In the genomic region with DNA sequence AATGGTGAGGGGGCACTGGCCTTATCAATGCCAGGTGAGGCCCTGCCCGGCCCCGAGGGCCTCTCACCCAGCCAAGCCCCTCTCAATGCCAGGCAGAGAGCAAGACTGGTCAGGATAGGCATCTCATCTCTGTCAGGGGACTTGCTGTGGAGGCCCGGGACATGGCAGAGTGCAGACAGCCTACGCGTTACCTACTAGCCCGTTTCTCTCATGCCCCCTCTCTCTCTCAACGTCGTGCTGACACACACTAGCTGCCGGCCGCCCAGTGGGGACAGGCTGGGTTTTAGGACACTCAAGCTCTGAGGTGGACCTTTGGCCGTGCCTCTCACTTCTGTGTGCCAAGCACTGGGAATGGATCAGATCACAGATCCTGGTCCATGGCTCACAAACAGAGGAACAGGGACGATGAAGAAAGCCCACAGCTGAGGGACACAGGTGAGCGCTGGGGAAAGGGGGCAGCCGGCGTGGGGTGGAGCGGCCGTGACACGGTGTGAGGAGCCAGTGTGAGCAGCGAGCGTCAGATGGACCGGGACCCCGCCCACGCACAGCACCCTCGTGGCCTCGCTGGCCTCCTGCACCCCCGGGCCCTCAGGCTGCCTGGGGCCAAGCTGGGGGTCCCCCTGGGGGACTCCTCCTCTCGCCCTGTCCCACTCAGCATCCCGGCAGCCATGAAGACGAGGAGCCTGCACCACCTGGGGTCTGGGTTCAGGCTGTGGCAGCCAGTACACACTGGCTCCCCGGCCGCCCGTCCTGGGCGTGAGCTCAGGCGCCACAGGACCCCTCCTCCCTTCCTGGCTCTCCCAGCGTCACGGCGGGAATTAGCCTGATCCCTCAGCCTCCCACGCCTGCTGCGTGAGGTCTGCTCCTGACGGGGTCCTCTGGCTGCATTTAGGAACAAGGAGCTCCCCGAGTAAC, we compare ENCODE assay signal across 15 cellular contexts.
DNase-seq lines count a peak whose midpoint lies in the region; ATAC-seq and TF ChIP-seq lines count a peak whose summit lies in the region.
"Had no signal": no experiment of that assay in that cellular context is flagged by ENCODE, and none has a peak within 500 bp of the region (broad histone marks: within the 10 kb centered on the region; RNA-seq: fewer than 3 reads in every experiment).

No MANE protein-coding gene starts in this region.

- H3K9me3 Mint-ChIP-seq in activated CD8-positive, alpha-beta T cell treated with anti-CD3 and anti-CD28 coated beads, Interleukin-2, amount 10 ng/mL, durations not matched to agents 7 days and 5 days (ENCODE audit: insufficient read depth), result no peaks in the 10 kb centered on the region
- no peaks in the 10 kb centered on the region for H3K9me3 Mint-ChIP-seq in activated CD8-positive, alpha-beta T cell treated with anti-CD3 and anti-CD28 coated beads for 36 hours
- peaks cover 0 to 4% (median 0%) of the 10 kb centered on the region in 11 donors for H3K9me3 Mint-ChIP-seq in naive thymus-derived CD4-positive, alpha-beta T cell

- no peak for DNase-seq in activated CD8-positive, alpha-beta T cell treated with anti-CD3 and anti-CD28 coated beads, Interleukin-2, amount 10 ng/mL, durations not matched to agents 7 days and 5 days
- DNase-seq in activated CD8-positive, alpha-beta T cell treated with anti-CD3 and anti-CD28 coated beads for 36 hours, result no peak
- DNase-seq in WERI-Rb-1 (peak; percentile 51), mammary epithelial cell (no peak), NCI-H2171 (lab: John Stamatoyannopoulos, UW) (no peak)
- no peak for DNase-seq in naive thymus-derived CD4-positive, alpha-beta T cell
- DNase-seq: DMS79, H7, NCI-H1092 treated with DMSO at 0.1 percent for 48 hours, NCI-H1694 had no signal

- CTCF ChIA-PET in activated CD8-positive, alpha-beta T cell treated with anti-CD3 and anti-CD28 coated beads, Interleukin-2, amount 10 ng/mL, durations not matched to agents 7 days and 5 days (lab: Charles Lee), result no interaction called here
- CTCF ChIA-PET in activated CD8-positive, alpha-beta T cell treated with anti-CD3 and anti-CD28 coated beads for 36 hours (lab: Charles Lee), result no interaction called here
- CTCF ChIA-PET in naive thymus-derived CD4-positive, alpha-beta T cell (lab: Charles Lee), result no interaction called here
- CTCF ChIA-PET in mammary epithelial cell (lab: Charles Lee; ENCODE audit: low non-redundant PET), result no interaction called here

- H3K27ac Mint-ChIP-seq in activated CD8-positive, alpha-beta T cell treated with anti-CD3 and anti-CD28 coated beads, Interleukin-2, amount 10 ng/mL, durations not matched to agents 7 days and 5 days, result peak overlapping the region; percentile 43
- H3K27ac Mint-ChIP-seq in activated CD8-positive, alpha-beta T cell treated with anti-CD3 and anti-CD28 coated beads for 36 hours, result no peak overlapping the region
- H3K27ac Mint-ChIP-seq in naive thymus-derived CD4-positive, alpha-beta T cell, result peak overlapping the region in 6 of 9 donors; percentile 55 to 77 (median 72)

- H3K4me2 ChIP-seq in BLaER1 treated with 17β-estradiol and CSF1 and Interleukin-3, amounts not matched to agents 10 nM and 100 nM, result peak overlapping the region in 9 of 11 experiments; percentile 3 to 99 (median 98); a peak in 9 of 22 replicates
- no peak overlapping the region for H3K4me2 ChIP-seq in mammary epithelial cell (ENCODE audit: insufficient read depth, low read depth, low read length)
- H3K4me2 ChIP-seq: KMS-11 had no signal

- no peak overlapping the region for H3K4me3 ChIP-seq in BLaER1 treated with 17β-estradiol and CSF1 and Interleukin-3, amounts not matched to agents 10 nM and 100 nM
- no peak overlapping the region for H3K4me3 ChIP-seq in WERI-Rb-1 (ENCODE audit: low read depth, low read length)
- H3K4me3 ChIP-seq in naive thymus-derived CD4-positive, alpha-beta T cell (ENCODE audit: low read length), result no peak overlapping the region
- no peak overlapping the region for H3K4me3 ChIP-seq in mammary epithelial cell (replicated peaks in 1 of 3; ENCODE audit: insufficient read depth in 1 of 3, low read depth in 2 of 3, low read length in 3 of 3)
- H3K4me3 ChIP-seq: GM12878 had no signal

- no peak for ATAC-seq in activated CD8-positive, alpha-beta T cell treated with anti-CD3 and anti-CD28 coated beads, Interleukin-2, amount 10 ng/mL, durations not matched to agents 7 days and 5 days
- ATAC-seq in activated CD8-positive, alpha-beta T cell treated with anti-CD3 and anti-CD28 coated beads for 36 hours, result no peak
- ATAC-seq in naive thymus-derived CD4-positive, alpha-beta T cell, result no peak
- ATAC-seq in GM21528 (IDR thresholded peaks at IDR 0.05; ENCODE audit: low FRiP score, unreplicated experiment), result no peak
- ATAC-seq: GM12878 had no signal

- peaks cover 18 to 44% (median 36%) of the 10 kb centered on the region in 11 experiments for H3K36me3 ChIP-seq in BLaER1 treated with 17β-estradiol and CSF1 and Interleukin-3, amounts not matched to agents 10 nM and 100 nM
- H3K36me3 ChIP-seq in WERI-Rb-1, result peaks cover 7% of the 10 kb centered on the region; the same call in 1 of the 2 replicates
- H3K36me3 ChIP-seq in naive thymus-derived CD4-positive, alpha-beta T cell (ENCODE audit: control insufficient read depth in 2 of 3, insufficient read depth in 3 of 3, low read length in 3 of 3), result peaks cover 28 to 72% (median 30%) of the 10 kb centered on the region in 3 experiments
- H3K36me3 ChIP-seq in mammary epithelial cell (ENCODE audit: insufficient read depth, low read length), result no peaks in the 10 kb centered on the region

- intact Hi-C loops in activated CD8-positive, alpha-beta T cell treated with anti-CD3 and anti-CD28 coated beads for 36 hours (cut with micrococcal nuclease), result no loop called here
- intact Hi-C loops in naive thymus-derived CD4-positive, alpha-beta T cell (cut with micrococcal nuclease), result no loop called here
- intact Hi-C loops in mammary epithelial cell (cut with micrococcal nuclease), result no loop called here

- H3K27me3 ChIP-seq in BLaER1 treated with 17β-estradiol and CSF1 and Interleukin-3, amounts not matched to agents 10 nM and 100 nM, result peaks cover 0 to 6% (median 0%) of the 10 kb centered on the region in 11 experiments; a peak in 2 of 22 replicates
- H3K27me3 ChIP-seq in WERI-Rb-1 (ENCODE audit: insufficient read depth, low read depth, severe bottlenecking), result no peaks in the 10 kb centered on the region
- H3K27me3 ChIP-seq in naive thymus-derived CD4-positive, alpha-beta T cell (ENCODE audit: control insufficient read depth in 2 of 2, insufficient read depth in 2 of 2, low read length in 2 of 2), result no peaks in the 10 kb centered on the region
- H3K27me3 ChIP-seq in mammary epithelial cell (ENCODE audit: insufficient read depth, low read length), result no peaks in the 10 kb centered on the region

- peaks cover 77 to 99% (median 97%) of the 10 kb centered on the region in 10 experiments for H3K4me1 ChIP-seq in BLaER1 treated with 17β-estradiol and CSF1 and Interleukin-3, amounts not matched to agents 10 nM and 100 nM
- peaks cover 20 to 25% of the 10 kb centered on the region in 2 donors for H3K4me1 ChIP-seq in naive thymus-derived CD4-positive, alpha-beta T cell (ENCODE audit: control insufficient read depth in 2 of 2, insufficient read depth in 2 of 2, low read length in 2 of 2)
- H3K4me1 ChIP-seq in mammary epithelial cell (ENCODE audit: insufficient read depth, low read length), result no peaks in the 10 kb centered on the region

- BruUV-seq in mammary epithelial cell (replicated peaks; lab: Mats Ljungman, UMichigan), result no TSS peak

- H3K79me2 ChIP-seq in mammary epithelial cell (ENCODE audit: insufficient read depth, low read length), result no peaks in the 10 kb centered on the region

- no peak for TF ChIP-seq CTCF in activated CD8-positive, alpha-beta T cell treated with anti-CD3 and anti-CD28 coated beads for 36 hours (IDR thresholded peaks at IDR 0.05)
- TF ChIP-seq CTCF in WERI-Rb-1 (IDR thresholded peaks at IDR 0.05; ENCODE audit: low read depth, low read length), result no peak
- TF ChIP-seq CTCF in mammary epithelial cell (conservative IDR thresholded peaks at IDR 0.05 in 1 of 2, IDR thresholded peaks at IDR 0.05 in 1 of 2; ENCODE audit: extremely low read depth in 1 of 2, insufficient read depth in 1 of 2, low read depth in 1 of 2, low read length in 2 of 2), result no peak

- dilution Hi-C loops in mammary epithelial cell (cut with HindIII; ENCODE audit: low sequenced_read_pairs), result no loop called here

- H2AFZ ChIP-seq in mammary epithelial cell (ENCODE audit: low read depth, low read length), result no peak overlapping the region

- peaks cover 27% of the 10 kb centered on the region for H3K4me1 Mint-ChIP-seq in activated CD8-positive, alpha-beta T cell treated with anti-CD3 and anti-CD28 coated beads, Interleukin-2, amount 10 ng/mL, durations not matched to agents 7 days and 5 days (ENCODE audit: low read depth)
- H3K4me1 Mint-ChIP-seq in activated CD8-positive, alpha-beta T cell treated with anti-CD3 and anti-CD28 coated beads for 36 hours (ENCODE audit: low read depth), result peaks cover 55% of the 10 kb centered on the region
- peaks cover 38 to 82% (median 68%) of the 10 kb centered on the region in 7 donors for H3K4me1 Mint-ChIP-seq in naive thymus-derived CD4-positive, alpha-beta T cell

- H3K27me3 Mint-ChIP-seq in activated CD8-positive, alpha-beta T cell treated with anti-CD3 and anti-CD28 coated beads, Interleukin-2, amount 10 ng/mL, durations not matched to agents 7 days and 5 days (ENCODE audit: low read depth), result peaks cover 3% of the 10 kb centered on the region
- no peaks in the 10 kb centered on the region for H3K27me3 Mint-ChIP-seq in activated CD8-positive, alpha-beta T cell treated with anti-CD3 and anti-CD28 coated beads for 36 hours
- no peaks in the 10 kb centered on the region for H3K27me3 Mint-ChIP-seq in naive thymus-derived CD4-positive, alpha-beta T cell

- H3K4me3 Mint-ChIP-seq in activated CD8-positive, alpha-beta T cell treated with anti-CD3 and anti-CD28 coated beads, Interleukin-2, amount 10 ng/mL, durations not matched to agents 7 days and 5 days, result no peak overlapping the region
- no peak overlapping the region for H3K4me3 Mint-ChIP-seq in activated CD8-positive, alpha-beta T cell treated with anti-CD3 and anti-CD28 coated beads for 36 hours
- H3K4me3 Mint-ChIP-seq in naive thymus-derived CD4-positive, alpha-beta T cell, result peak overlapping the region in 4 of 10 donors; percentile 23 to 87 (median 38)

- POLR2A ChIA-PET in activated CD8-positive, alpha-beta T cell treated with anti-CD3 and anti-CD28 coated beads, Interleukin-2, amount 10 ng/mL, durations not matched to agents 7 days and 5 days (lab: Charles Lee), result no interaction called here
- POLR2A ChIA-PET in activated CD8-positive, alpha-beta T cell treated with anti-CD3 and anti-CD28 coated beads for 36 hours (lab: Charles Lee), result interaction anchor here (1.2 to 1.3 kb wide), 2 partner anchors 15 to 18 kb away, joined by 3 to 5 read pairs; no protein-coding TSS in a partner anchor
- POLR2A ChIA-PET in naive thymus-derived CD4-positive, alpha-beta T cell (lab: Charles Lee), result interaction anchor here (1.2 to 1.3 kb wide), 2 partner anchors 15 to 17 kb away, joined by 4 read pairs; no protein-coding TSS in a partner anchor

- peaks cover 0 to 99% (median 38%) of the 10 kb centered on the region in 11 experiments; a peak in 13 of 22 replicates for H4K20me1 ChIP-seq in BLaER1 treated with 17β-estradiol and CSF1 and Interleukin-3, amounts not matched to agents 10 nM and 100 nM
- no peaks in the 10 kb centered on the region for H4K20me1 ChIP-seq in mammary epithelial cell (ENCODE audit: insufficient read depth, low read length)

- in situ Hi-C loops in mammary epithelial cell (cut with MboI; ENCODE audit: low sequenced_read_pairs in 2 of 2), result no loop called here

- H3K9ac ChIP-seq in BLaER1 treated with 17β-estradiol and CSF1 and Interleukin-3, amounts not matched to agents 10 nM and 100 nM, result peak overlapping the region in 3 of 11 experiments; percentile 3 to 76 (median 41); a peak in 2 of 22 replicates
- no peak overlapping the region for H3K9ac ChIP-seq in mammary epithelial cell (ENCODE audit: insufficient read depth, low read length)
- H3K9ac ChIP-seq: KMS-11 had no signal

- H3K9me3 ChIP-seq in BLaER1 treated with 17β-estradiol and CSF1 and Interleukin-3, amounts not matched to agents 10 nM and 100 nM (replicated peaks in 1 of 11), result no peaks in the 10 kb centered on the region
- no peaks in the 10 kb centered on the region for H3K9me3 ChIP-seq in WERI-Rb-1 (ENCODE audit: severe bottlenecking)
- no peaks in the 10 kb centered on the region for H3K9me3 ChIP-seq in naive thymus-derived CD4-positive, alpha-beta T cell (ENCODE audit: control insufficient read depth in 2 of 3, low read length in 3 of 3)
- H3K9me3 ChIP-seq in mammary epithelial cell (replicated peaks; ENCODE audit: insufficient read depth, low read length), result no peaks in the 10 kb centered on the region

- 87% methylated on average over 24 of the region's 41 CpGs for WGBS in mammary epithelial cell (ENCODE audit: low coverage, missing lambda C conversion rate)

- H3K36me3 Mint-ChIP-seq in activated CD8-positive, alpha-beta T cell treated with anti-CD3 and anti-CD28 coated beads, Interleukin-2, amount 10 ng/mL, durations not matched to agents 7 days and 5 days (ENCODE audit: low read depth), result peaks cover 21% of the 10 kb centered on the region
- H3K36me3 Mint-ChIP-seq in activated CD8-positive, alpha-beta T cell treated with anti-CD3 and anti-CD28 coated beads for 36 hours (ENCODE audit: low read depth), result peaks cover 16% of the 10 kb centered on the region
- H3K36me3 Mint-ChIP-seq in naive thymus-derived CD4-positive, alpha-beta T cell, result peaks cover 4 to 32% (median 22%) of the 10 kb centered on the region in 5 donors

- H3K27ac ChIP-seq in BLaER1 treated with 17β-estradiol and CSF1 and Interleukin-3, amounts not matched to agents 10 nM and 100 nM, result peak overlapping the region in 5 of 11 experiments; percentile 7 to 92 (median 89); a peak in 8 of 22 replicates
- H3K27ac ChIP-seq in WERI-Rb-1, result no peak overlapping the region
- no peak overlapping the region for H3K27ac ChIP-seq in naive thymus-derived CD4-positive, alpha-beta T cell (ENCODE audit: low read depth, low read length)
- no peak overlapping the region for H3K27ac ChIP-seq in mammary epithelial cell (ENCODE audit: insufficient read depth, low read depth, low read length)
- H3K27ac ChIP-seq: C4-2B, KMS-11 had no signal
